Comparison of ENCODE assay signal across 12 cellular contexts in genomic region chr3:113832477-113833164, GRCh38. TPM values are rescaled to one million over a fixed set of nuclear protein-coding genes. Genes with fewer than 3 reads are reported as not detected.
DNase-seq lines count a peak whose midpoint lies in the region; ATAC-seq, FAIRE-seq and TF ChIP-seq lines count a peak whose summit lies in the region.
"Had no signal": no experiment of that assay in that cellular context is flagged by ENCODE, and none has a peak within 500 bp of the region (broad histone marks: within the 10 kb centered on the region; RNA-seq: fewer than 3 reads in every experiment).

No MANE protein-coding gene starts in this region.

- H3K9me3 Mint-ChIP-seq in astrocyte (ENCODE audit: unreplicated experiment) (no peaks in the 10 kb centered on the region), Calu3 (ENCODE audit: low read depth, unreplicated experiment) (no peaks in the 10 kb centered on the region)
- H3K9me3 Mint-ChIP-seq: activated naive CD4-positive, alpha-beta T cell treated with anti-CD3 and anti-CD28 coated beads, Interleukin-2, amount 50 U/mL, for 24 hours had no signal

- WGBS in gastroesophageal sphincter (ENCODE audit: low coverage in 1 of 2), 2 donors: 86 to 91% methylated on average over 5 of the region's 5 CpGs

- no TSS peak for BruUV-seq in Calu3 (replicated peaks; lab: Mats Ljungman, UMichigan)

- no peak for TF ChIP-seq POLR2A in gastroesophageal sphincter (IDR thresholded peaks at IDR 0.05)

- no peak overlapping the region for H3K9ac ChIP-seq in astrocyte (ENCODE audit: low read length)

- H3K27me3 ChIP-seq in astrocyte (ENCODE audit: insufficient read depth, low read length) (no peaks in the 10 kb centered on the region), gastroesophageal sphincter (no peaks in the 10 kb centered on the region)

- TF ChIP-seq CTCF in GM12865 (IDR thresholded peaks at IDR 0.05; ENCODE audit: insufficient read depth, low read depth, low read length, missing control alignments) (no peak), astrocyte (IDR thresholded peaks at IDR 0.05; ENCODE audit: insufficient read depth, low read depth, low read length) (no peak), gastroesophageal sphincter (IDR thresholded peaks at IDR 0.05) (no peak), Calu3 (IDR thresholded peaks at IDR 0.05; ENCODE audit: unreplicated experiment) (no peak)

- DNase-seq in GM12865 (ENCODE audit: low read depth) (peak; percentile 76), astrocyte (ENCODE audit: low read depth) (peak; percentile 19), Calu3 (no peak), left colon (no peak)
- DNase-seq: C1 segment of cervical spinal cord, NCI-H1092 treated with DMSO at 0.1 percent for 48 hours, PC-3 had no signal

- H3K4me2 ChIP-seq in astrocyte (ENCODE audit: low read length): no peak overlapping the region

- CTCF ChIA-PET in Calu3 (lab: Charles Lee): no interaction called here

- H3K27ac ChIP-seq in astrocyte (ENCODE audit: low read depth, low read length) (no peak overlapping the region), gastroesophageal sphincter (no peak overlapping the region)

- H3K9me3 ChIP-seq in astrocyte (ENCODE audit: insufficient read depth, low read depth, low read length) (no peaks in the 10 kb centered on the region), gastroesophageal sphincter (peaks cover 0 to 8% (median 0%) of the 10 kb centered on the region in 3 donors)

- H2AFZ ChIP-seq in astrocyte (ENCODE audit: low read depth, low read length): no peak overlapping the region

- H3K27ac Mint-ChIP-seq in astrocyte (ENCODE audit: unreplicated experiment) (peak overlapping the region; percentile 35), Calu3 (ENCODE audit: unreplicated experiment) (no peak overlapping the region)
- H3K27ac Mint-ChIP-seq: activated naive CD4-positive, alpha-beta T cell treated with anti-CD3 and anti-CD28 coated beads, Interleukin-2, amount 50 U/mL, for 24 hours had no signal

- H3K79me2 ChIP-seq in astrocyte (ENCODE audit: insufficient read depth, low read length): no peaks in the 10 kb centered on the region

- H3K4me1 ChIP-seq in astrocyte (ENCODE audit: insufficient read depth, low read length) (peaks cover 10% of the 10 kb centered on the region), gastroesophageal sphincter (no peaks in the 10 kb centered on the region)

- TF ChIP-seq EP300 in gastroesophageal sphincter (IDR thresholded peaks at IDR 0.05): no peak

- H3K36me3 ChIP-seq in astrocyte (ENCODE audit: insufficient read depth, low read length) (no peaks in the 10 kb centered on the region), gastroesophageal sphincter (no peaks in the 10 kb centered on the region)

- H3K36me3 Mint-ChIP-seq in astrocyte (ENCODE audit: low read depth, unreplicated experiment) (no peaks in the 10 kb centered on the region), Calu3 (ENCODE audit: insufficient read depth, unreplicated experiment) (no peaks in the 10 kb centered on the region)
- H3K36me3 Mint-ChIP-seq: activated naive CD4-positive, alpha-beta T cell treated with anti-CD3 and anti-CD28 coated beads, Interleukin-2, amount 50 U/mL, for 24 hours had no signal

- FAIRE-seq in astrocyte (lab: Jason Lieb, UNC): no peak

- intact Hi-C loops in Calu3 (cut with micrococcal nuclease; ENCODE audit: unreplicated experiment): no loop called here
- intact Hi-C loops in left colon (cut with DNase I, micrococcal nuclease): no loop called here

- H3K4me3 Mint-ChIP-seq in astrocyte (ENCODE audit: unreplicated experiment) (no peak overlapping the region), Calu3 (ENCODE audit: low read depth, unreplicated experiment) (no peak overlapping the region)
- H3K4me3 Mint-ChIP-seq: activated naive CD4-positive, alpha-beta T cell treated with anti-CD3 and anti-CD28 coated beads, Interleukin-2, amount 50 U/mL, for 24 hours had no signal

- ATAC-seq in GM19452 (IDR thresholded peaks at IDR 0.05; ENCODE audit: unreplicated experiment) (peak; percentile 44), HG03280 (IDR thresholded peaks at IDR 0.05; ENCODE audit: unreplicated experiment) (peak; percentile 49), HG02840 (IDR thresholded peaks at IDR 0.05; ENCODE audit: low FRiP score, unreplicated experiment) (no peak), gastroesophageal sphincter (no peak), left colon (no peak)
- ATAC-seq: PC-3 had no signal

- peaks cover 5% of the 10 kb centered on the region for H3K27me3 Mint-ChIP-seq in astrocyte (ENCODE audit: low read depth, unreplicated experiment)
- H3K27me3 Mint-ChIP-seq in Calu3 (ENCODE audit: unreplicated experiment): no peaks in the 10 kb centered on the region
- H3K27me3 Mint-ChIP-seq: activated naive CD4-positive, alpha-beta T cell treated with anti-CD3 and anti-CD28 coated beads, Interleukin-2, amount 50 U/mL, for 24 hours had no signal

- H3K4me1 Mint-ChIP-seq in astrocyte (ENCODE audit: low read depth, unreplicated experiment): peaks cover 10% of the 10 kb centered on the region
- H3K4me1 Mint-ChIP-seq in Calu3 (ENCODE audit: low read depth, unreplicated experiment): peaks cover 28% of the 10 kb centered on the region

- H4K20me1 ChIP-seq in astrocyte (ENCODE audit: insufficient read depth, low read length): no peaks in the 10 kb centered on the region

- 0 out of 2 replicates have a peak overlapping the region, but pooled peaks have one; percentile 3 for H3K4me3 ChIP-seq in GM12865 (ENCODE audit: low read depth, low read length)
- H3K4me3 ChIP-seq in astrocyte (ENCODE audit: insufficient read depth, low read depth, low read length): no peak overlapping the region
- no peak overlapping the region for H3K4me3 ChIP-seq in gastroesophageal sphincter

RNA-seq across cellular contexts. Expression of gene GRAMD1C, which starts 6.0 kb away (rescaled TPM):
- 3.7 TPM in 2 replicates for total RNA-seq in astrocyte
- 1 to 10 TPM in 2 of 4 donors, under 1 TPM in 1, not detected in 1; 0.54 to 3.6 (median 1.4) TPM for total RNA-seq in gastroesophageal sphincter
- total RNA-seq in Calu3 (2022): 5.0 and 6.3 TPM in 2 replicates
- total RNA-seq in left colon: 10 to 100 TPM in 1 of 2 donors, 1 to 10 TPM in 1; 8.2 to 16.1 TPM

Comparison
In these comparisons a context has a peak if more than half of its experiments do, and no peak if none do; other contexts are left out.
1. DNase-seq: peak in GM12865 (single experiment) and astrocyte (single experiment); none in Calu3 (single experiment) and left colon (0 of 2).
2. ATAC-seq: peak in GM19452 (single experiment) and HG03280 (single experiment); none in HG02840 (single experiment), gastroesophageal sphincter (single experiment) and left colon (single experiment).